7 cellular contexts compared by ENCODE assay signal in genomic region chr11:13463779-13464290, GRCh38. TPM values are rescaled to one million over a fixed set of nuclear protein-coding genes. Genes with fewer than 3 reads are reported as not detected.
DNase-seq lines count a peak whose midpoint lies in the region; ATAC-seq, FAIRE-seq and TF ChIP-seq lines count a peak whose summit lies in the region.

No MANE protein-coding gene starts in this region.

- H3K36me3 Mint-ChIP-seq in progenitor cell of endocrine pancreas (ENCODE audit: insufficient read depth), result peaks cover 6% of the 10 kb centered on the region

- no peaks in the 10 kb centered on the region for H3K9me1 ChIP-seq in endothelial cell of umbilical vein (replicated peaks; ENCODE audit: control insufficient read depth, extremely low read depth, insufficient read depth, low read length)

- H3K27ac ChIP-seq in OCI-LY1 (ENCODE audit: low read depth, low read length, poor library complexity, severe bottlenecking) (peak overlapping the region; percentile 53), endothelial cell of umbilical vein (ENCODE audit: insufficient read depth, low read depth, low read length) (peak overlapping the region; percentile 60)

- H3K9me3 Mint-ChIP-seq in progenitor cell of endocrine pancreas (ENCODE audit: low read depth), result peaks cover 3% of the 10 kb centered on the region

- peaks cover 4% of the 10 kb centered on the region; the same call in 1 of the 2 replicates for H3K36me3 ChIP-seq in OCI-LY1 (ENCODE audit: insufficient read depth, low read length)
- no peaks in the 10 kb centered on the region for H3K36me3 ChIP-seq in endothelial cell of umbilical vein (ENCODE audit: control insufficient read depth in 2 of 2, extremely low read depth in 1 of 2, insufficient read depth in 2 of 2, low read length in 2 of 2)

- FAIRE-seq in endothelial cell of umbilical vein (lab: Jason Lieb, UNC), result no peak

- BruUV-seq in endothelial cell of umbilical vein (replicated peaks; lab: Mats Ljungman, UMichigan), result no TSS peak

- ATAC-seq in GM21423 (IDR thresholded peaks at IDR 0.05; ENCODE audit: unreplicated experiment), result peak; percentile 0
- no peak for ATAC-seq in HG03196 (IDR thresholded peaks at IDR 0.05; ENCODE audit: unreplicated experiment)

- POLR2A ChIA-PET in endothelial cell of umbilical vein (lab: Charles Lee), result interaction anchor here (1.5 kb wide), 1 partner anchor 78 kb away, joined by 4 read pairs; no protein-coding TSS in a partner anchor

- H2AFZ ChIP-seq in OCI-LY1 (ENCODE audit: low read length) (0 out of 2 replicates have a peak overlapping the region, but pooled peaks have one; percentile 19), endothelial cell of umbilical vein (ENCODE audit: low read depth, low read length) (peak overlapping the region; percentile 90)

- H3K9ac ChIP-seq in OCI-LY1 (ENCODE audit: low read length) (peak overlapping the region; percentile 89), endothelial cell of umbilical vein (replicated peaks; ENCODE audit: extremely low read depth, insufficient read depth, low read length) (peak overlapping the region; percentile 89)

- H3K4me1 ChIP-seq in OCI-LY1 (ENCODE audit: insufficient read depth, low read length, severe bottlenecking) (peaks cover 22% of the 10 kb centered on the region), endothelial cell of umbilical vein (ENCODE audit: control insufficient read depth, extremely low read depth, insufficient read depth, low read length) (peaks cover 26% of the 10 kb centered on the region)

- DNase-seq in endothelial cell of umbilical vein (ENCODE audit: low read depth, low spot score), result no peak
- no peak for DNase-seq in progenitor cell of endocrine pancreas (ENCODE audit: low spot score, unreplicated experiment)
- DNase-seq in H4 (ENCODE audit: low spot score), result no peak
- no peak for DNase-seq in glomerular visceral epithelial cell (ENCODE audit: extremely low spot score)

- H3K27me3 ChIP-seq in OCI-LY1 (ENCODE audit: insufficient read depth, low read length) (no peaks in the 10 kb centered on the region), endothelial cell of umbilical vein (ENCODE audit: control insufficient read depth in 2 of 2, insufficient read depth in 2 of 2, low read length in 2 of 2) (peaks cover 3 to 6% of the 10 kb centered on the region in 2 experiments)

- H3K9me3 ChIP-seq in OCI-LY1 (ENCODE audit: low read length) (no peaks in the 10 kb centered on the region), endothelial cell of umbilical vein (replicated peaks; ENCODE audit: control insufficient read depth, insufficient read depth, low read length) (no peaks in the 10 kb centered on the region)

- no peaks in the 10 kb centered on the region for H3K27me3 Mint-ChIP-seq in progenitor cell of endocrine pancreas

- TF ChIP-seq CTCF in OCI-LY1 (IDR thresholded peaks at IDR 0.05; ENCODE audit: low read length) (no peak), endothelial cell of umbilical vein (IDR thresholded peaks at IDR 0.05; ENCODE audit: extremely low read depth in 1 of 2, insufficient read depth in 1 of 2, low read depth in 1 of 2, low read length in 2 of 2) (no peak), progenitor cell of endocrine pancreas (IDR thresholded peaks at IDR 0.05; ENCODE audit: unreplicated experiment) (no peak)

- H3K79me2 ChIP-seq in OCI-LY1 (ENCODE audit: insufficient read depth, low read length) (peaks cover 35% of the 10 kb centered on the region), endothelial cell of umbilical vein (ENCODE audit: control insufficient read depth, insufficient read depth, low read length) (peaks cover 39% of the 10 kb centered on the region)

- H4K20me1 ChIP-seq in OCI-LY1 (ENCODE audit: insufficient read depth, low read length) (no peaks in the 10 kb centered on the region), endothelial cell of umbilical vein (replicated peaks; ENCODE audit: control insufficient read depth, extremely low read depth, insufficient read depth, low read length) (no peaks in the 10 kb centered on the region)

- H3K4me2 ChIP-seq in OCI-LY1 (ENCODE audit: low read length), result peak overlapping the region; percentile 98
- peak overlapping the region; percentile 79 for H3K4me2 ChIP-seq in endothelial cell of umbilical vein (ENCODE audit: insufficient read depth, low read length)

- dilution Hi-C loops in endothelial cell of umbilical vein (cut with MboI; ENCODE audit: extremely low pct_ligation_motif_present, low sequenced_read_pairs), result no loop called here

- H3K4me3 ChIP-seq in OCI-LY1 (ENCODE audit: low read depth, low read length, poor library complexity, severe bottlenecking) (peak overlapping the region; percentile 72), endothelial cell of umbilical vein (replicated peaks in 1 of 3; ENCODE audit: insufficient read depth in 1 of 3, low read depth in 1 of 3, low read length in 3 of 3) (peak overlapping the region; percentile 13 to 76 (median 70))

- peak overlapping the region; percentile 99 for H3K27ac Mint-ChIP-seq in progenitor cell of endocrine pancreas

- no peaks in the 10 kb centered on the region for H3F3A ChIP-seq in OCI-LY1 (ENCODE audit: insufficient read depth, low read length)

- no peak for TF ChIP-seq POLR2A in endothelial cell of umbilical vein (IDR thresholded peaks at IDR 0.05; ENCODE audit: low read depth, low read length)

- H3K4me3 Mint-ChIP-seq in progenitor cell of endocrine pancreas (ENCODE audit: low read depth), result peak overlapping the region; percentile 99

- H3K4me1 Mint-ChIP-seq in progenitor cell of endocrine pancreas (ENCODE audit: low read depth), result peaks cover 16% of the 10 kb centered on the region

- no peaks in the 10 kb centered on the region for H3K9me2 ChIP-seq in OCI-LY1 (ENCODE audit: low read depth, low read length)

- intact Hi-C loops in endothelial cell of umbilical vein (cut with micrococcal nuclease), result loop anchor here (1.0 to 5.0 kb wide), 7 partner anchors 18 to 247 kb away; partner anchors contain the start of genes BMAL1 and FAR1

- CTCF ChIA-PET in endothelial cell of umbilical vein (lab: Charles Lee), result interaction anchor here (0.8 to 3.4 kb wide), 14 partner anchors 9 to 500 kb away, joined by 3 to 22 read pairs (median 5); no protein-coding TSS in a partner anchor

TF ChIP-seq in endothelial cell of umbilical vein, 7 proteins besides CTCF, POLR2A, EP300 and RAD21:
- TF ChIP-seq MYC (IDR thresholded peaks at IDR 0.05; ENCODE audit: low read depth, low read length) (no peak), EZH2 (IDR thresholded peaks at IDR 0.05; ENCODE audit: borderline replicate concordance, low read depth, low read length, severe bottlenecking) (no peak), GATA2 (IDR thresholded peaks at IDR 0.05; ENCODE audit: insufficient read depth, insufficient read length, low read depth, low read length) (no peak), JUN (IDR thresholded peaks at IDR 0.05; ENCODE audit: borderline replicate concordance, insufficient read depth, insufficient read length, low read depth) (no peak), FOS (IDR thresholded peaks at IDR 0.05; ENCODE audit: borderline replicate concordance, insufficient read depth, low read length) (no peak), POLR2AphosphoS5 (IDR thresholded peaks at IDR 0.05; ENCODE audit: insufficient read depth, low read depth, low read length) (no peak), MAX (IDR thresholded peaks at IDR 0.05; ENCODE audit: insufficient read depth, insufficient read length) (no peak)

RNA-seq across cellular contexts. Expression of gene BTBD10, which starts 0.8 kb away (rescaled TPM):
- 49.6 and 54.8 TPM in 2 replicates for total RNA-seq in endothelial cell of umbilical vein
- 25.6 and 31.7 TPM in 2 replicates for polyA plus RNA-seq in endothelial cell of umbilical vein
- polyA plus RNA-seq in endothelial cell of umbilical vein (2011; cell fraction: cytosol; rRNA removed), result 35.7 and 37.7 TPM in 2 replicates
- 50.1 and 65.0 TPM in 2 replicates for polyA plus RNA-seq in endothelial cell of umbilical vein (2011; cell fraction: nucleus; rRNA removed)
- polyA plus RNA-seq in endothelial cell of umbilical vein (2012), result 61.9 and 76.6 TPM in 2 replicates
- 77.6 and 78.9 TPM in 2 replicates for polyA minus RNA-seq in endothelial cell of umbilical vein
- 13.8 TPM for polyA minus RNA-seq in endothelial cell of umbilical vein (2011; cell fraction: cytosol; rRNA and poly(A)+ RNA removed)
- 53.7 and 76.2 TPM in 2 replicates for polyA minus RNA-seq in endothelial cell of umbilical vein (2011; cell fraction: nucleus; rRNA and poly(A)+ RNA removed)
- total RNA-seq in progenitor cell of endocrine pancreas, result 28.7 and 31.1 TPM in 2 replicates
- 66.2 and 70.1 TPM in 2 replicates for total RNA-seq in H4 (2014; rRNA removed; shearing (Covaris generic))

RNA-seq across cellular contexts. Expression of gene PTH, which starts 32.0 kb away (rescaled TPM):
- total RNA-seq in endothelial cell of umbilical vein, result not detected in 2 replicates
- not detected in 2 replicates for polyA plus RNA-seq in endothelial cell of umbilical vein
- polyA plus RNA-seq in endothelial cell of umbilical vein (2011; cell fraction: cytosol; rRNA removed), result not detected in 2 replicates
- not detected in 2 replicates for polyA plus RNA-seq in endothelial cell of umbilical vein (2011; cell fraction: nucleus; rRNA removed)
- not detected in 2 replicates for polyA plus RNA-seq in endothelial cell of umbilical vein (2012)
- polyA minus RNA-seq in endothelial cell of umbilical vein, result not detected in 2 replicates
- not detected for polyA minus RNA-seq in endothelial cell of umbilical vein (2011; cell fraction: cytosol; rRNA and poly(A)+ RNA removed)
- not detected in 2 replicates for polyA minus RNA-seq in endothelial cell of umbilical vein (2011; cell fraction: nucleus; rRNA and poly(A)+ RNA removed)
- not detected in 2 replicates for total RNA-seq in progenitor cell of endocrine pancreas
- not detected in 2 replicates for total RNA-seq in H4 (2014; rRNA removed; shearing (Covaris generic))
